12 cellular contexts compared by ENCODE assay signal in genomic region chr20:57573893-57574292, GRCh38. TPM values are rescaled to one million over a fixed set of nuclear protein-coding genes. Genes with fewer than 3 reads are reported as not detected.
DNase-seq lines count a peak whose midpoint lies in the region; ATAC-seq and TF ChIP-seq lines count a peak whose summit lies in the region.
"Had no signal": no experiment of that assay in that cellular context is flagged by ENCODE, and none has a peak within 500 bp of the region (broad histone marks: within the 10 kb centered on the region; RNA-seq: fewer than 3 reads in every experiment).

No MANE protein-coding gene starts in this region.

- no TSS peak for BruUV-seq in PC-9 (replicated peaks; lab: Mats Ljungman, UMichigan)

- no peak overlapping the region for H2AFZ ChIP-seq in PC-9

- ATAC-seq in GM21526 (IDR thresholded peaks at IDR 0.05; ENCODE audit: low FRiP score, unreplicated experiment), result no peak
- no peak for ATAC-seq in Right ventricle myocardium superior (ENCODE audit: poor library complexity)
- ATAC-seq in stimulated activated effector memory CD8-positive, alpha-beta T cell treated with anti-CD3 and anti-CD28 coated beads, Interleukin-12 subunit alpha, Interleukin-12 subunit beta, amount 100 ng/mL, for 72 hours, result no peak
- ATAC-seq: activated CD4-positive, alpha-beta T cell treated with anti-CD3 and anti-CD28 coated beads for 36 hours; naive thymus-derived CD8-positive, alpha-beta T cell had no signal

- peaks cover 98% of the 10 kb centered on the region for H3K27me3 ChIP-seq in PC-9 (ENCODE audit: insufficient read depth, low read depth)

- no peaks in the 10 kb centered on the region for H3K4me1 ChIP-seq in PC-9 (replicated peaks; ENCODE audit: insufficient read depth)

- CTCF ChIA-PET in PC-9 (lab: Charles Lee), result interaction anchor here (0.5 kb wide), 1 partner anchor 459 kb away, joined by 3 read pairs; no protein-coding TSS in a partner anchor

- H3K79me2 ChIP-seq in PC-9 (ENCODE audit: low read depth), result no peaks in the 10 kb centered on the region

- H3K4me2 ChIP-seq in PC-9, result no peak overlapping the region

- intact Hi-C loops in PC-9 (cut with micrococcal nuclease; ENCODE audit: unreplicated experiment), result no loop called here
- intact Hi-C loops in Right ventricle myocardium superior (cut with DNase I), result no loop called here

- no peak overlapping the region for H3K27ac Mint-ChIP-seq in stimulated activated effector memory CD8-positive, alpha-beta T cell treated with anti-CD3 and anti-CD28 coated beads, Interleukin-12 subunit alpha, Interleukin-12 subunit beta, amount 100 ng/mL, for 72 hours
- H3K27ac Mint-ChIP-seq: activated CD4-positive, alpha-beta T cell treated with anti-CD3 and anti-CD28 coated beads for 36 hours; naive thymus-derived CD8-positive, alpha-beta T cell had no signal

- H3K27ac ChIP-seq in PC-9, result no peak overlapping the region

- TF ChIP-seq CTCF in AG09309 (IDR thresholded peaks at IDR 0.05; ENCODE audit: control insufficient read depth, insufficient read depth, low read depth, low read length, missing control alignments) (peak; percentile 2), GM12875 (IDR thresholded peaks at IDR 0.05; ENCODE audit: borderline replicate concordance, insufficient read depth, low read depth, low read length) (peak; percentile 61), PC-9 (conservative IDR thresholded peaks at IDR 0.05) (peak; percentile 49; the same call in 1 of the 2 replicates)

- no peaks in the 10 kb centered on the region for H3K9me3 ChIP-seq in PC-9 (ENCODE audit: insufficient read depth, low read depth)

- H3K4me1 Mint-ChIP-seq in stimulated activated effector memory CD8-positive, alpha-beta T cell treated with anti-CD3 and anti-CD28 coated beads, Interleukin-12 subunit alpha, Interleukin-12 subunit beta, amount 100 ng/mL, for 72 hours, result no peaks in the 10 kb centered on the region
- H3K4me1 Mint-ChIP-seq: activated CD4-positive, alpha-beta T cell treated with anti-CD3 and anti-CD28 coated beads for 36 hours had no signal

- POLR2A ChIA-PET in PC-9 (lab: Charles Lee; ENCODE audit: unreplicated experiment), result no interaction called here

- no peaks in the 10 kb centered on the region for H3K9me3 Mint-ChIP-seq in stimulated activated effector memory CD8-positive, alpha-beta T cell treated with anti-CD3 and anti-CD28 coated beads, Interleukin-12 subunit alpha, Interleukin-12 subunit beta, amount 100 ng/mL, for 72 hours
- H3K9me3 Mint-ChIP-seq: naive thymus-derived CD8-positive, alpha-beta T cell had no signal

- H3K4me3 ChIP-seq in AG09309 (ENCODE audit: control insufficient read depth, low read depth, low read length), result no peak overlapping the region
- no peak overlapping the region for H3K4me3 ChIP-seq in GM12875 (ENCODE audit: low read depth, low read length)
- H3K4me3 ChIP-seq in PC-9, result no peak overlapping the region

- no peaks in the 10 kb centered on the region for H3F3A ChIP-seq in PC-9 (ENCODE audit: insufficient read depth, low read depth)

- no peaks in the 10 kb centered on the region; the same call in 1 of the 2 replicates for H4K20me1 ChIP-seq in PC-9 (ENCODE audit: insufficient read depth)

- H3K4me3 Mint-ChIP-seq in stimulated activated effector memory CD8-positive, alpha-beta T cell treated with anti-CD3 and anti-CD28 coated beads, Interleukin-12 subunit alpha, Interleukin-12 subunit beta, amount 100 ng/mL, for 72 hours, result no peak overlapping the region
- H3K4me3 Mint-ChIP-seq: activated CD4-positive, alpha-beta T cell treated with anti-CD3 and anti-CD28 coated beads for 36 hours; naive thymus-derived CD8-positive, alpha-beta T cell had no signal

- no peaks in the 10 kb centered on the region for H3K9me2 ChIP-seq in PC-9 (ENCODE audit: insufficient read depth)

- DNase-seq in AG09309 (ENCODE audit: low read depth), result no peak
- no peak for DNase-seq in PC-9
- peak; percentile 28 for DNase-seq in iPS DF 19.7 (ENCODE audit: low read depth, low spot score)
- DNase-seq in Right ventricle myocardium superior, result no peak
- no peak for DNase-seq in SHP77 (lab: John Stamatoyannopoulos, UW)
- DNase-seq in stimulated activated effector memory CD8-positive, alpha-beta T cell treated with anti-CD3 and anti-CD28 coated beads, Interleukin-12 subunit alpha, Interleukin-12 subunit beta, amount 100 ng/mL, for 72 hours (ENCODE audit: low spot score in 2 of 2), result no peak
- DNase-seq: activated CD4-positive, alpha-beta T cell treated with anti-CD3 and anti-CD28 coated beads for 36 hours; activated effector memory CD4-positive, alpha-beta T cell treated with anti-CD3 and anti-CD28 coated beads, Interleukin-2, amount 50 U/mL, for 16 hours; erythroblast; naive thymus-derived CD8-positive, alpha-beta T cell had no signal

- no peaks in the 10 kb centered on the region for H3K36me3 ChIP-seq in PC-9 (ENCODE audit: low read depth)

- H3K36me3 Mint-ChIP-seq in stimulated activated effector memory CD8-positive, alpha-beta T cell treated with anti-CD3 and anti-CD28 coated beads, Interleukin-12 subunit alpha, Interleukin-12 subunit beta, amount 100 ng/mL, for 72 hours, result no peaks in the 10 kb centered on the region
- H3K36me3 Mint-ChIP-seq: naive thymus-derived CD8-positive, alpha-beta T cell had no signal

RNA-seq across cellular contexts. Expression of gene PCK1, which starts 13.0 kb away (rescaled TPM):
- total RNA-seq in PC-9 (2021), result not detected in 2 replicates
- 2.3 TPM for total RNA-seq in Right ventricle myocardium superior
- total RNA-seq: activated CD4-positive, alpha-beta T cell treated with anti-CD3 and anti-CD28 coated beads for 36 hours; naive thymus-derived CD8-positive, alpha-beta T cell had no signal

RNA-seq across cellular contexts. Expression of gene ZBP1, which starts 46.3 kb away (rescaled TPM):
- not detected in 2 replicates for total RNA-seq in PC-9 (2021)
- total RNA-seq in Right ventricle myocardium superior, result not detected

RNA-seq across cellular contexts. Expression of gene CTCFL, which starts 49.0 kb away (rescaled TPM):
- total RNA-seq in PC-9 (2021), result not detected in 2 replicates
- total RNA-seq in Right ventricle myocardium superior, result not detected
- total RNA-seq: activated CD4-positive, alpha-beta T cell treated with anti-CD3 and anti-CD28 coated beads for 36 hours; naive thymus-derived CD8-positive, alpha-beta T cell had no signal

Comparison
In these comparisons a context has a peak if more than half of its experiments do, and no peak if none do; other contexts are left out.
1. CTCF ChIP-seq: peak in every context shown above with its lines; median percentile 61 in GM12875; 49 in PC-9; 2 in AG09309.